8 cellular contexts compared by ENCODE assay signal in genomic region chr1:223386013-223386412, GRCh38.
"Had no signal": no experiment of that assay in that cellular context is flagged by ENCODE, and none has a peak within 500 bp of the region (broad histone marks: within the 10 kb centered on the region; RNA-seq: fewer than 3 reads in every experiment).

No MANE protein-coding gene starts in this region.

- H3K27ac ChIP-seq: GM23248 had no signal

- DNase-seq: GM23248, GOT3, H7, H9, HCEC 1CT, HFFc6 had no signal

- H3K36me3 ChIP-seq: HAP-1 had no signal

- H3K4me3 ChIP-seq: GM23248, GM23338, HAP-1 had no signal

- H3K4me1 ChIP-seq: HAP-1 had no signal

- H3K9me3 ChIP-seq: HAP-1 had no signal
